In the genomic region with DNA sequence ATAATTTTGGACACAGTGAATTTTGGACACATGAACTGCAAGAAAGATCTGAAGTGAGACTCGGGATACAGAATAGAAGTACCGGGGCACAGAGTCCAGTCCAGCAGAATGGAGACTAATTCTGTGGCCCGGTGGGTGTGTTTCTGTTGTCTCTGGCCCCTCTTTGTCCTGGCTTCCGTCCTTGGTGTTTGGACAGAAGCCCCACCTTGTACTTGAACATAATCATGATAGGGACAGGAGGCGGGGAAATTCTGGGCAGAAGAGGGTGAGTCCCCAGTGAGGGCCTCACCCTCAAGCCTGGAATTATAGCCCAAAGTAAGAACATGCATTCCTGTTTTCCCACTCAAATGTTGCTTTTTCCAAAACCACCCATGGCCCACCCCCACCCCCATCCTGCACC, we compare ENCODE assay signal across 25 cellular contexts.
"Had no signal": no experiment of that assay in that cellular context is flagged by ENCODE, and none has a peak within 500 bp of the region (broad histone marks: within the 10 kb centered on the region; RNA-seq: fewer than 3 reads in every experiment).

No MANE protein-coding gene starts in this region.

- FAIRE-seq: astrocyte, bronchial epithelial cell, colon, frontal cortex had no signal

- DNase-seq: activated CD4-positive, alpha-beta memory T cell treated with anti-CD3 and anti-CD28 coated beads for 36 hours; activated CD4-positive, alpha-beta T cell treated with anti-CD3 and anti-CD28 coated beads for 36 hours; activated CD4-positive, alpha-beta T cell treated with anti-CD3 and anti-CD28 coated beads, Interleukin-2, amount 10 ng/mL, durations not matched to agents 24 days and 14 days; activated CD4-positive, CD25-positive, alpha-beta regulatory T cell; activated CD4-positive, CD25-positive, alpha-beta regulatory T cell treated with anti-CD3 and anti-CD28 coated beads, Interleukin-2, amount 50 U/mL, for 72 hours; activated CD8-positive, alpha-beta T cell treated with anti-CD3 and anti-CD28 coated beads, Interleukin-2, amount 10 ng/mL, durations not matched to agents 7 days and 5 days; activated effector memory CD4-positive, alpha-beta T cell treated with Interleukin-2 at 50 U/mL for 16 hours; activated gamma-delta T cell treated with Interleukin-2 at 50 U/mL for 16 hours; activated naive CD4-positive, alpha-beta T cell treated with anti-CD3 and anti-CD28 coated beads, Interleukin-2, amount 50 U/mL, for 16 hours; activated naive CD4-positive, alpha-beta T cell treated with Interleukin-2 at 50 U/mL for 16 hours; activated T-cell treated with anti-CD3 and anti-CD28 coated beads, Interleukin-2, amount 50 U/mL, for 4 hours; amniotic stem cell; anterior cingulate cortex; brain microvascular endothelial cell; effector memory CD4-positive, alpha-beta T cell; endodermal cell; foreskin fibroblast; head of caudate nucleus; T-helper 2 cell had no signal

- H3K27ac ChIP-seq: brain microvascular endothelial cell had no signal

- ATAC-seq: activated CD4-positive, alpha-beta T cell treated with anti-CD3 and anti-CD28 coated beads for 36 hours; activated CD8-positive, alpha-beta T cell treated with anti-CD3 and anti-CD28 coated beads, Interleukin-2, amount 10 ng/mL, durations not matched to agents 7 days and 5 days; activated T-cell treated with anti-CD3 and anti-CD28 coated beads, Interleukin-2, amount 50 U/mL, for 4 hours; activated T-helper 17 cell treated with anti-CD3 and anti-CD28 coated beads, Interleukin-2, amount 50 U/mL, for 72 hours; esophagus mucosa had no signal

- H3K36me3 ChIP-seq: brain microvascular endothelial cell had no signal
